1 cellular context compared by ENCODE assay signal in the genomic region with DNA sequence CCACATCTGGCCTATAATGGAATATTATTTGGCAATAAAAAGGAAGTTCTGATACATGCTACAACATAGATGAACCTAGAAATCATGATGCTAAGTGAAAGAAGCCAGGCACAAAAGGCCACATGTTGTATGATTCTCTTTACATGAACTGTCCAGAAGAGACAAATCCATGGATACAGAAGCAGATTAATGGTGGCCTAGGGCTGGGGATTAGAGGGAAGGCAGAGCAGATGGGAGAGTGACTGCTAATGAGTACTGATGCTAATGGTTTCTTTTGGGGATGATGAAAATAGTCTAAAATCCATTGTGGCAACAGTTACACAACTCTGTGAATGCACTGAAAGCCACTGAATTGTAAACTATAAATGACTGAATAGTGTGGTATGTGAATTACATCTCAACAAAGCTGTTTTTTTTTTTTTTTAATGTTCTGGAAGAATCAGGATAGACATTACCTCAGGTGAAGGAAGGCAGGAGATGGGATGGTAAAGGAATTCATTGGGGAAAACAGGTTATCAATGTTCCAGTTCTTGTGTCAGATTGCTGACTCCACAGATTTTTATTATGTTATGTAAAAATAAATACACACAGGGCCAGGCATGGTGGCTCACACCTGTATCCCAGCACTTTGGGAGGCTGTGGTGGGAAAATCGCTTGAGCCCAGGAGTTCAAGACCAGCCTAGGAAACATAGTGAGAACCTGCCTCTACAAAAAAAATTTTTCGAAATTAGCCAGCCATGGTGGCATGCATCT.
TF ChIP-seq lines count a peak whose summit lies in the region.

No MANE protein-coding gene starts in this region.

TF ChIP-seq in A549, 52 proteins besides CTCF, POLR2A, EP300 and RAD21:
- TF ChIP-seq CHD4 (IDR thresholded peaks at IDR 0.05; ENCODE audit: borderline replicate concordance) (no peak), HDAC2 (IDR thresholded peaks at IDR 0.05) (no peak), MAFK (IDR thresholded peaks at IDR 0.05; ENCODE audit: partially characterized antibody) (peak; percentile 93)
- TF ChIP-seq, protein P1, sequence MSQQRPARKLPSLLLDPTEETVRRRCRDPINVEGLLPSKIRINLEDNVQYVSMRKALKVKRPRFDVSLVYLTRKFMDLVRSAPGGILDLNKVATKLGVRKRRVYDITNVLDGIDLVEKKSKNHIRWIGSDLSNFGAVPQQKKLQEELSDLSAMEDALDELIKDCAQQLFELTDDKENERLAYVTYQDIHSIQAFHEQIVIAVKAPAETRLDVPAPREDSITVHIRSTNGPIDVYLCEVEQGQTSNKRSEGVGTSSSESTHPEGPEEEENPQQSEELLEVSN (IDR thresholded peaks at IDR 0.05; ENCODE audit: borderline replicate concordance, low read depth): no peak
